2 cellular contexts compared by ENCODE assay signal in the genomic region with DNA sequence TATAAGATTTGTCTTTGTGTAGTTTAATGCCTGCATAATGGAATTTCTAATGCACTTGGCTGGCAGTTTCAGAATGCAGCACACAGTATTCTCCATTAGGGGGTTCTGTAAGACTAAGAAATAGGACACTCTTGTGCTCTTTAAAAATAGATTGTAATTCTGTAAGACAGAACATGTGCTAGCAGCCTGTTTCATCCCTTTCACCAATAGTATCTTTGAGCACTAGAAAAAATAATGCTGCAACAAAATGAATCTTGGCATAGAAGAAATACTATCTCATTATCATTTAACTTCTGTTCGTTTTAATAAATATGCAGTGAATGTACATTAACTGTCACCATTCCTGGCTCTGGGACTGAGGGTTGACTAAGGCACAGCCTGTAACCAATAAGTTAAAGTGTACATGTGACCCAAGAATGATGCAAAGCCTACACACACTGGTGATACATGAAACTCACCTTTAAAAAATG.
TF ChIP-seq lines count a peak whose summit lies in the region.

No MANE protein-coding gene starts in this region.

TF ChIP-seq in Ishikawa, 13 proteins besides CTCF, POLR2A, EP300 and RAD21 (continued from another document):
- TF ChIP-seq, protein P1, sequence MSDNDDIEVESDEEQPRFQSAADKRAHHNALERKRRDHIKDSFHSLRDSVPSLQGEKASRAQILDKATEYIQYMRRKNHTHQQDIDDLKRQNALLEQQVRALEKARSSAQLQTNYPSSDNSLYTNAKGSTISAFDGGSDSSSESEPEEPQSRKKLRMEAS (IDR thresholded peaks at IDR 0.05): no peak
- TF ChIP-seq, protein P2, sequence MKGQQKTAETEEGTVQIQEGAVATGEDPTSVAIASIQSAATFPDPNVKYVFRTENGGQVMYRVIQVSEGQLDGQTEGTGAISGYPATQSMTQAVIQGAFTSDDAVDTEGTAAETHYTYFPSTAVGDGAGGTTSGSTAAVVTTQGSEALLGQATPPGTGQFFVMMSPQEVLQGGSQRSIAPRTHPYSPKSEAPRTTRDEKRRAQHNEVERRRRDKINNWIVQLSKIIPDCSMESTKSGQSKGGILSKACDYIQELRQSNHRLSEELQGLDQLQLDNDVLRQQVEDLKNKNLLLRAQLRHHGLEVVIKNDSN (IDR thresholded peaks at IDR 0.05): no peak
- TF ChIP-seq ZBTB7A (IDR thresholded peaks at IDR 0.05; ENCODE audit: low read depth): no peak

TF ChIP-seq in endothelial cell of umbilical vein, 7 proteins besides CTCF, POLR2A, EP300 and RAD21 (continued from another document):
- TF ChIP-seq EZH2 (IDR thresholded peaks at IDR 0.05; ENCODE audit: borderline replicate concordance, low read depth, low read length, severe bottlenecking) (no peak), MYC (IDR thresholded peaks at IDR 0.05; ENCODE audit: low read depth, low read length) (no peak), POLR2AphosphoS5 (IDR thresholded peaks at IDR 0.05; ENCODE audit: insufficient read depth, low read depth, low read length) (no peak), JUN (IDR thresholded peaks at IDR 0.05; ENCODE audit: borderline replicate concordance, insufficient read depth, insufficient read length, low read depth) (no peak)
- TF ChIP-seq, protein P1 (IDR thresholded peaks at IDR 0.05; ENCODE audit: insufficient read depth, insufficient read length): no peak
